Comparison of ENCODE assay signal across 9 cellular contexts in genomic region chr2:146661494-146662096, GRCh38.
DNase-seq lines count a peak whose midpoint lies in the region; ATAC-seq, FAIRE-seq and TF ChIP-seq lines count a peak whose summit lies in the region.
"Had no signal": no experiment of that assay in that cellular context is flagged by ENCODE, and none has a peak within 500 bp of the region (broad histone marks: within the 10 kb centered on the region; RNA-seq: fewer than 3 reads in every experiment).

No MANE protein-coding gene starts in this region.

- H3K79me2 ChIP-seq in neural cell (replicated peaks; ENCODE audit: insufficient read depth, low read length), result no peaks in the 10 kb centered on the region

- H3K36me3 ChIP-seq in colonic mucosa (no peaks in the 10 kb centered on the region), neural cell (ENCODE audit: insufficient read depth, low read length) (no peaks in the 10 kb centered on the region)

- no peak for ATAC-seq in natural killer cell treated with Interleukin-12 subunit alpha and Interleukin-12 subunit beta and Interleukin-15 and Interleukin-18, amount 100 ng/mL, for 72 hours

- H3K27me3 Mint-ChIP-seq in natural killer cell treated with Interleukin-12 subunit alpha and Interleukin-12 subunit beta and Interleukin-15 and Interleukin-18, amount 100 ng/mL, for 72 hours, result no peaks in the 10 kb centered on the region
- H3K27me3 Mint-ChIP-seq: activated naive CD8-positive, alpha-beta T cell treated with anti-CD3 and anti-CD28 coated beads, Interleukin-2, amount 10 ng/mL, durations not matched to agents 7 days and 5 days had no signal

- H3K4me1 ChIP-seq in colonic mucosa, result no peaks in the 10 kb centered on the region

- H3K4me3 ChIP-seq in colonic mucosa (no peak overlapping the region), neural cell (ENCODE audit: low read length) (no peak overlapping the region)

- no peak overlapping the region for H2AFZ ChIP-seq in neural cell (ENCODE audit: low read depth, low read length)

- no peaks in the 10 kb centered on the region for H3K27me3 ChIP-seq in colonic mucosa
- no peaks in the 10 kb centered on the region for H3K27me3 ChIP-seq in neural cell (ENCODE audit: insufficient read depth, low read depth, low read length)

- no peaks in the 10 kb centered on the region for H4K20me1 ChIP-seq in neural cell (ENCODE audit: insufficient read depth)

- no peaks in the 10 kb centered on the region for H3K36me3 Mint-ChIP-seq in natural killer cell treated with Interleukin-12 subunit alpha and Interleukin-12 subunit beta and Interleukin-15 and Interleukin-18, amount 100 ng/mL, for 72 hours
- H3K36me3 Mint-ChIP-seq: activated naive CD8-positive, alpha-beta T cell treated with anti-CD3 and anti-CD28 coated beads, Interleukin-2, amount 10 ng/mL, durations not matched to agents 7 days and 5 days had no signal

- H3K9me2 ChIP-seq in neural cell (ENCODE audit: insufficient read depth, low read length), result no peaks in the 10 kb centered on the region

- no peak overlapping the region for H3K4me2 ChIP-seq in neural cell (ENCODE audit: low read length)

- H3F3A ChIP-seq in neural cell (ENCODE audit: insufficient read depth, low read length, poor library complexity, severe bottlenecking), result no peaks in the 10 kb centered on the region

- DNase-seq in SKM-1 treated with dmso at 0.1 percent for 144 hours (lab: John Stamatoyannopoulos, UW; ENCODE audit: unreplicated experiment) (peak; percentile 24), SKM-1 (lab: John Stamatoyannopoulos, UW; ENCODE audit: unreplicated experiment) (no peak), NCI-H2227 (lab: John Stamatoyannopoulos, UW; ENCODE audit: unreplicated experiment) (peak; percentile 27), colonic mucosa (no peak), GM19239 (ENCODE audit: insufficient read length, low spot score) (no peak)
- no peak for DNase-seq in natural killer cell treated with Interleukin-12 subunit alpha and Interleukin-12 subunit beta and Interleukin-15 and Interleukin-18, amount 100 ng/mL, for 72 hours (ENCODE audit: low spot score)
- no peak for DNase-seq in stimulated activated naive CD4-positive, alpha-beta T cell (lab: John Stamatoyannopoulos, UW)
- DNase-seq: activated naive CD8-positive, alpha-beta T cell treated with anti-CD3 and anti-CD28 coated beads, Interleukin-2, amount 10 ng/mL, durations not matched to agents 7 days and 5 days had no signal

- H3K27ac Mint-ChIP-seq in natural killer cell treated with Interleukin-12 subunit alpha and Interleukin-12 subunit beta and Interleukin-15 and Interleukin-18, amount 100 ng/mL, for 72 hours, result no peak overlapping the region
- H3K27ac Mint-ChIP-seq: activated naive CD8-positive, alpha-beta T cell treated with anti-CD3 and anti-CD28 coated beads, Interleukin-2, amount 10 ng/mL, durations not matched to agents 7 days and 5 days had no signal

- H3K27ac ChIP-seq in colonic mucosa (no peak overlapping the region), neural cell (ENCODE audit: low read length) (no peak overlapping the region)

- no peak for FAIRE-seq in GM19239 (lab: Jason Lieb, UNC)

- TF ChIP-seq CTCF in colonic mucosa (IDR thresholded peaks at IDR 0.05), result peak; percentile 29
- TF ChIP-seq CTCF in neural cell (IDR thresholded peaks at IDR 0.05; ENCODE audit: poor library complexity, severe bottlenecking), result peak; percentile 81

- H3K9me3 ChIP-seq in colonic mucosa (no peaks in the 10 kb centered on the region), neural cell (ENCODE audit: low read length) (peaks cover 6% of the 10 kb centered on the region)

- intact Hi-C loops in colonic mucosa (cut with DNase I), result no loop called here

- TF ChIP-seq EP300 in neural cell (conservative IDR thresholded peaks at IDR 0.05; ENCODE audit: poor library complexity, severe bottlenecking), result no peak

- peak; percentile 88 for TF ChIP-seq RAD21 in neural cell (conservative IDR thresholded peaks at IDR 0.05)

- H3K9me3 Mint-ChIP-seq in natural killer cell treated with Interleukin-12 subunit alpha and Interleukin-12 subunit beta and Interleukin-15 and Interleukin-18, amount 100 ng/mL, for 72 hours, result peaks cover 4% of the 10 kb centered on the region
- H3K9me3 Mint-ChIP-seq: activated naive CD8-positive, alpha-beta T cell treated with anti-CD3 and anti-CD28 coated beads, Interleukin-2, amount 10 ng/mL, durations not matched to agents 7 days and 5 days had no signal

- H3K4me1 Mint-ChIP-seq in natural killer cell treated with Interleukin-12 subunit alpha and Interleukin-12 subunit beta and Interleukin-15 and Interleukin-18, amount 100 ng/mL, for 72 hours (ENCODE audit: low read depth in 2 of 2), result no peaks in the 10 kb centered on the region
- H3K4me1 Mint-ChIP-seq: activated naive CD8-positive, alpha-beta T cell treated with anti-CD3 and anti-CD28 coated beads, Interleukin-2, amount 10 ng/mL, durations not matched to agents 7 days and 5 days had no signal

- no peak overlapping the region for H3K4me3 Mint-ChIP-seq in natural killer cell treated with Interleukin-12 subunit alpha and Interleukin-12 subunit beta and Interleukin-15 and Interleukin-18, amount 100 ng/mL, for 72 hours
- H3K4me3 Mint-ChIP-seq: activated naive CD8-positive, alpha-beta T cell treated with anti-CD3 and anti-CD28 coated beads, Interleukin-2, amount 10 ng/mL, durations not matched to agents 7 days and 5 days had no signal

- H3K9ac ChIP-seq in colonic mucosa (ENCODE audit: low read depth in 2 of 2, low read length in 2 of 2), result no peak overlapping the region
- H3K9ac ChIP-seq in neural cell (ENCODE audit: low read length), result no peak overlapping the region

TF ChIP-seq in neural cell, 6 proteins besides CTCF, POLR2A, EP300 and RAD21:
- TF ChIP-seq SMC3 (conservative IDR thresholded peaks at IDR 0.05; ENCODE audit: poor library complexity), result peak; percentile 81
- no peak for TF ChIP-seq REST (IDR thresholded peaks at IDR 0.05; ENCODE audit: borderline replicate concordance)

Comparison
In these comparisons a context has a peak if more than half of its experiments do, and no peak if none do; other contexts are left out.
1. DNase-seq: peak in SKM-1 treated with dmso at 0.1 percent for 144 hours (single experiment) and NCI-H2227 (single experiment); none in SKM-1 (single experiment), colonic mucosa (single experiment), natural killer cell treated with Interleukin-12 subunit alpha and Interleukin-12 subunit beta and Interleukin-15 and Interleukin-18, amount 100 ng/mL, for 72 hours (single experiment), stimulated activated naive CD4-positive, alpha-beta T cell (0 of 6) and GM19239 (single experiment).